7 cellular contexts compared by ENCODE assay signal in genomic region chr5:132491368-132492364, GRCh38. TPM values are rescaled to one million over a fixed set of nuclear protein-coding genes. Genes with fewer than 3 reads are reported as not detected.
DNase-seq lines count a peak whose midpoint lies in the region; ATAC-seq and TF ChIP-seq lines count a peak whose summit lies in the region.

No MANE protein-coding gene starts in this region.

- TF ChIP-seq POLR2A in heart left ventricle (IDR thresholded peaks at IDR 0.05): no peak

- peak overlapping the region; percentile 85 for H3K4me3 Mint-ChIP-seq in activated T-cell treated with anti-CD3 and anti-CD28 coated beads, Interleukin-2, amount 50 U/mL, for 24 hours

- H3K9ac ChIP-seq in skeletal muscle satellite cell (ENCODE audit: low read depth, low read length): peak overlapping the region; percentile 90

- H3K9me3 Mint-ChIP-seq in activated T-cell treated with anti-CD3 and anti-CD28 coated beads, Interleukin-2, amount 50 U/mL, for 24 hours: no peaks in the 10 kb centered on the region

- peak overlapping the region; percentile 94 to 100 (median 98) for H3K27ac ChIP-seq in heart left ventricle

- H3K27me3 ChIP-seq in heart left ventricle (no peaks in the 10 kb centered on the region), skeletal muscle satellite cell (ENCODE audit: control insufficient read depth, insufficient read depth, low read length) (no peaks in the 10 kb centered on the region)

- DNase-seq in activated T-cell treated with anti-CD3 and anti-CD28 coated beads, Interleukin-2, amount 50 U/mL, for 24 hours: peak; percentile 69
- DNase-seq in heart left ventricle (peak in 2 of 5 donors; percentile 30 to 70), DMS114 treated with DMSO at 0.1 percent for 48 hours (lab: John Stamatoyannopoulos, UW; ENCODE audit: unreplicated experiment) (no peak), KBM-7 (no peak)

- H3K4me1 ChIP-seq in heart left ventricle (peaks cover 12 to 78% (median 57%) of the 10 kb centered on the region in 12 donors), skeletal muscle satellite cell (ENCODE audit: control insufficient read depth, insufficient read depth, low read length) (peaks cover 27% of the 10 kb centered on the region)

- intact Hi-C loops in heart left ventricle (cut with DNase I): loop anchor here in 7 of 10 donors (2.0 to 10.0 kb wide), 6 partner anchors 69 to 267 kb away; partner anchors contain the start of genes SLC22A4 (in 2 of the 7) and P4HA2 (in 1 of the 7)

- H3K4me2 ChIP-seq in skeletal muscle satellite cell (ENCODE audit: low read length): peak overlapping the region; percentile 99

- ATAC-seq in GM19397 (IDR thresholded peaks at IDR 0.05; ENCODE audit: unreplicated experiment) (peak; percentile 21), HG03342 (IDR thresholded peaks at IDR 0.05; ENCODE audit: unreplicated experiment) (peak; percentile 17), heart left ventricle (peak in 2 of 4 donors; percentile 0)

- H3K4me3 ChIP-seq in heart left ventricle (peak overlapping the region; percentile 63 to 97 (median 86)), skeletal muscle satellite cell (ENCODE audit: low read length) (peak overlapping the region; percentile 94)

- H3K27me3 Mint-ChIP-seq in activated T-cell treated with anti-CD3 and anti-CD28 coated beads, Interleukin-2, amount 50 U/mL, for 24 hours: no peaks in the 10 kb centered on the region

- H3K36me3 ChIP-seq in heart left ventricle (peaks cover 0 to 30% (median 24%) of the 10 kb centered on the region in 9 donors), skeletal muscle satellite cell (ENCODE audit: insufficient read depth, low read length) (peaks cover 16% of the 10 kb centered on the region)

- peaks cover 71% of the 10 kb centered on the region for H3K4me1 Mint-ChIP-seq in activated T-cell treated with anti-CD3 and anti-CD28 coated beads, Interleukin-2, amount 50 U/mL, for 24 hours (ENCODE audit: low read depth)

- TF ChIP-seq CTCF in heart left ventricle (IDR thresholded peaks at IDR 0.05): no peak

- H3K27ac Mint-ChIP-seq in activated T-cell treated with anti-CD3 and anti-CD28 coated beads, Interleukin-2, amount 50 U/mL, for 24 hours: peak overlapping the region; percentile 99

- H3K36me3 Mint-ChIP-seq in activated T-cell treated with anti-CD3 and anti-CD28 coated beads, Interleukin-2, amount 50 U/mL, for 24 hours (ENCODE audit: low read depth): peaks cover 45% of the 10 kb centered on the region

- in situ Hi-C loops in KBM-7 (cut with MboI; ENCODE audit: low pct_unique_long_range_greater_than_20kb, low sequenced_read_pairs): no loop called here

- H3K9me3 ChIP-seq in heart left ventricle (no peaks in the 10 kb centered on the region), skeletal muscle satellite cell (replicated peaks; ENCODE audit: low read length) (no peaks in the 10 kb centered on the region)

- 43 to 57% (median 54%) methylated on average over 20 to 22 of the region's 22 CpGs for WGBS in heart left ventricle, 4 donors

RNA-seq across cellular contexts. Expression of gene IRF1, which starts 1.1 kb away (rescaled TPM):
- 100 to 1,000 TPM in 1 of 9 donors, 10 to 100 TPM in 7, 1 to 10 TPM in 1; 9.2 to 190 (median 18.4) TPM for total RNA-seq in heart left ventricle
- 10 to 100 TPM in 1 of 2 donors, 1 to 10 TPM in 1; 7.5 to 12.2 TPM for polyA plus RNA-seq in heart left ventricle
- 10.6 and 12.9 TPM in 2 replicates for total RNA-seq in skeletal muscle satellite cell (2012; rRNA removed)

RNA-seq across cellular contexts. Expression of gene IL5, which starts 51.7 kb away (rescaled TPM):
- total RNA-seq in heart left ventricle: not detected
- not detected for polyA plus RNA-seq in heart left ventricle
- total RNA-seq in skeletal muscle satellite cell (2012; rRNA removed): not detected in 2 replicates
